In genomic region chr11:44744160-44744559, GRCh38 we compare ENCODE assay signal across 1 cellular context.
TF ChIP-seq lines count a peak whose summit lies in the region.

No MANE protein-coding gene starts in this region.

TF ChIP-seq in SK-N-SH, 30 proteins besides CTCF, POLR2A, EP300 and RAD21:
- no peak for TF ChIP-seq POLR2AphosphoS5 (IDR thresholded peaks at IDR 0.05; ENCODE audit: low read depth, low read length)
- peak; percentile 42; the same call in 1 of the 2 replicates for TF ChIP-seq RFX5 (IDR thresholded peaks at IDR 0.05; ENCODE audit: low read length)
- peak; percentile 28 for TF ChIP-seq CHD2 (IDR thresholded peaks at IDR 0.05; ENCODE audit: low read length, partially characterized antibody)
- peak; percentile 90 for TF ChIP-seq FOXJ3 (CRISPR knock-in tag; IDR thresholded peaks at IDR 0.05)
- TF ChIP-seq TCF12 (IDR thresholded peaks at IDR 0.05), result peak; percentile 41; the same call in 1 of the 2 replicates
- TF ChIP-seq RCOR1 (IDR thresholded peaks at IDR 0.05; ENCODE audit: low read length), result peak; percentile 68; the same call in 1 of the 2 replicates
- no peak for TF ChIP-seq ELF1 (IDR thresholded peaks at IDR 0.05)
- TF ChIP-seq MXI1 (IDR thresholded peaks at IDR 0.05; ENCODE audit: low read depth, low read length), result peak; percentile 33; the same call in 1 of the 2 replicates
